ENCODE assay signal across 25 cellular contexts in genomic region chr14:101030586-101030985, GRCh38.
"Had no signal": no experiment of that assay in that cellular context is flagged by ENCODE, and none has a peak within 500 bp of the region (broad histone marks: within the 10 kb centered on the region; RNA-seq: fewer than 3 reads in every experiment).

No MANE protein-coding gene starts in this region.

- H3K4me1 ChIP-seq: adrenal gland had no signal

- H3K27ac Mint-ChIP-seq: activated B cell treated with CpG ODN at 0.5 μM for 24 hours; activated CD4-positive, alpha-beta memory T cell treated with anti-CD3 and anti-CD28 coated beads, Interleukin-2, amount 10 ng/mL, durations not matched to agents 7 days and 5 days; activated CD4-positive, alpha-beta T cell treated with anti-CD3 and anti-CD28 coated beads, Interleukin-2, amount 10 ng/mL, durations not matched to agents 24 days and 14 days; activated naive CD8-positive, alpha-beta T cell treated with anti-CD3 and anti-CD28 coated beads, Interleukin-2, amount 10 ng/mL, durations not matched to agents 7 days and 5 days; activated T-helper 17 cell treated with anti-CD3 and anti-CD28 coated beads, Interleukin-2, amount 50 U/mL, for 72 hours; T-cell had no signal

- DNase-seq: activated B cell treated with CpG ODN at 0.5 μM for 24 hours; activated CD4-positive, alpha-beta memory T cell treated with anti-CD3 and anti-CD28 coated beads, Interleukin-2, amount 10 ng/mL, durations not matched to agents 7 days and 5 days; activated CD4-positive, alpha-beta T cell treated with anti-CD3 and anti-CD28 coated beads for 1 hour; activated CD4-positive, alpha-beta T cell treated with anti-CD3 and anti-CD28 coated beads, Interleukin-2, amount 10 ng/mL, durations not matched to agents 24 days and 14 days; activated gamma-delta T cell; activated naive CD4-positive, alpha-beta T cell treated with anti-CD3 and anti-CD28 coated beads, Interleukin-2, amount 50 U/mL, for 16 hours; activated naive CD8-positive, alpha-beta T cell treated with anti-CD3 and anti-CD28 coated beads, Interleukin-2, amount 10 ng/mL, durations not matched to agents 7 days and 5 days; activated T-cell treated with anti-CD3 and anti-CD28 coated beads for 4 hours; activated T-cell treated with anti-CD3 and anti-CD28 coated beads, Interleukin-2, amount 50 U/mL, for 48 hours; anterior cingulate cortex; IMR-90; Kasumi-1; KBM-7; NCI-H1105 treated with DMSO at 0.1 percent for 48 hours; NCI-H1436 treated with DMSO at 0.1 percent for 48 hours; NCI-H187; NCI-H2081; NCI-H69; PC-3; T-cell; T-helper 2 cell; T1000 had no signal

- H3K27me3 ChIP-seq: adrenal gland had no signal

- H3K36me3 Mint-ChIP-seq: activated naive CD8-positive, alpha-beta T cell treated with anti-CD3 and anti-CD28 coated beads, Interleukin-2, amount 10 ng/mL, durations not matched to agents 7 days and 5 days; T-cell had no signal

- ATAC-seq: activated T-helper 17 cell treated with anti-CD3 and anti-CD28 coated beads, Interleukin-2, amount 50 U/mL, for 72 hours; PC-3; T-cell had no signal

- H3K27ac ChIP-seq: SK-N-MC had no signal

- H3K9me3 ChIP-seq: adrenal gland had no signal

- H3K9me3 Mint-ChIP-seq: activated B cell treated with CpG ODN at 0.5 μM for 24 hours; activated CD4-positive, alpha-beta memory T cell treated with anti-CD3 and anti-CD28 coated beads, Interleukin-2, amount 10 ng/mL, durations not matched to agents 7 days and 5 days; activated CD4-positive, alpha-beta T cell treated with anti-CD3 and anti-CD28 coated beads, Interleukin-2, amount 10 ng/mL, durations not matched to agents 24 days and 14 days; activated naive CD8-positive, alpha-beta T cell treated with anti-CD3 and anti-CD28 coated beads, Interleukin-2, amount 10 ng/mL, durations not matched to agents 7 days and 5 days; activated T-helper 17 cell treated with anti-CD3 and anti-CD28 coated beads, Interleukin-2, amount 50 U/mL, for 72 hours; T-cell had no signal

- H3K4me3 ChIP-seq: adrenal gland, SK-N-MC had no signal

- H3K4me3 Mint-ChIP-seq: activated B cell treated with CpG ODN at 0.5 μM for 24 hours; activated CD4-positive, alpha-beta memory T cell treated with anti-CD3 and anti-CD28 coated beads, Interleukin-2, amount 10 ng/mL, durations not matched to agents 7 days and 5 days; activated CD4-positive, alpha-beta T cell treated with anti-CD3 and anti-CD28 coated beads, Interleukin-2, amount 10 ng/mL, durations not matched to agents 24 days and 14 days; activated naive CD8-positive, alpha-beta T cell treated with anti-CD3 and anti-CD28 coated beads, Interleukin-2, amount 10 ng/mL, durations not matched to agents 7 days and 5 days; activated T-helper 17 cell treated with anti-CD3 and anti-CD28 coated beads, Interleukin-2, amount 50 U/mL, for 72 hours; T-cell had no signal

- H3K27me3 Mint-ChIP-seq: activated B cell treated with CpG ODN at 0.5 μM for 24 hours; activated CD4-positive, alpha-beta memory T cell treated with anti-CD3 and anti-CD28 coated beads, Interleukin-2, amount 10 ng/mL, durations not matched to agents 7 days and 5 days; activated CD4-positive, alpha-beta T cell treated with anti-CD3 and anti-CD28 coated beads, Interleukin-2, amount 10 ng/mL, durations not matched to agents 24 days and 14 days; activated naive CD8-positive, alpha-beta T cell treated with anti-CD3 and anti-CD28 coated beads, Interleukin-2, amount 10 ng/mL, durations not matched to agents 7 days and 5 days; activated T-helper 17 cell treated with anti-CD3 and anti-CD28 coated beads, Interleukin-2, amount 50 U/mL, for 72 hours had no signal

- H3K4me1 Mint-ChIP-seq: activated B cell treated with CpG ODN at 0.5 μM for 24 hours; activated CD4-positive, alpha-beta memory T cell treated with anti-CD3 and anti-CD28 coated beads, Interleukin-2, amount 10 ng/mL, durations not matched to agents 7 days and 5 days; activated CD4-positive, alpha-beta T cell treated with anti-CD3 and anti-CD28 coated beads, Interleukin-2, amount 10 ng/mL, durations not matched to agents 24 days and 14 days; activated naive CD8-positive, alpha-beta T cell treated with anti-CD3 and anti-CD28 coated beads, Interleukin-2, amount 10 ng/mL, durations not matched to agents 7 days and 5 days; activated T-helper 17 cell treated with anti-CD3 and anti-CD28 coated beads, Interleukin-2, amount 50 U/mL, for 72 hours; T-cell had no signal
